Comparison of ENCODE assay signal across 17 cellular contexts in genomic region chr10:132253092-132253687, GRCh38. TPM values are rescaled to one million over a fixed set of nuclear protein-coding genes. Genes with fewer than 3 reads are reported as not detected.
DNase-seq lines count a peak whose midpoint lies in the region; ATAC-seq and TF ChIP-seq lines count a peak whose summit lies in the region.
"Had no signal": no experiment of that assay in that cellular context is flagged by ENCODE, and none has a peak within 500 bp of the region (broad histone marks: within the 10 kb centered on the region; RNA-seq: fewer than 3 reads in every experiment).

No MANE protein-coding gene starts in this region.

- no peak overlapping the region for H3K4me3 ChIP-seq in GM23338
- peak overlapping the region; percentile 69 for H3K4me3 ChIP-seq in HUES6 (ENCODE audit: low read depth, low read length)
- H3K4me3 ChIP-seq in smooth muscle cell = no peak overlapping the region
- H3K4me3 ChIP-seq: BLaER1 treated with 17β-estradiol and CSF1 and Interleukin-3, amounts not matched to agents 10 nM and 100 nM; K562 had no signal

- H3F3A ChIP-seq in GM23338 (replicated peaks; ENCODE audit: low read depth) (no peaks in the 10 kb centered on the region), smooth muscle cell (ENCODE audit: low read depth) (no peaks in the 10 kb centered on the region)

- H3K27me3 Mint-ChIP-seq in GM23338 (ENCODE audit: insufficient read depth, low read depth, poor library complexity) = peaks cover 7% of the 10 kb centered on the region
- no peaks in the 10 kb centered on the region for H3K27me3 Mint-ChIP-seq in effector memory CD8-positive, alpha-beta T cell

- peak overlapping the region; percentile 21; the same call in 1 of the 2 replicates for H3K27ac Mint-ChIP-seq in GM23338
- H3K27ac Mint-ChIP-seq in effector memory CD8-positive, alpha-beta T cell = peak overlapping the region; percentile 15 to 44
- H3K27ac Mint-ChIP-seq: CD8-positive, alpha-beta T cell had no signal

- no peaks in the 10 kb centered on the region for H3K9me3 Mint-ChIP-seq in GM23338
- no peaks in the 10 kb centered on the region for H3K9me3 Mint-ChIP-seq in effector memory CD8-positive, alpha-beta T cell
- H3K9me3 Mint-ChIP-seq: CD8-positive, alpha-beta T cell had no signal

- TF ChIP-seq CTCF in GM23338 (conservative IDR thresholded peaks at IDR 0.05; ENCODE audit: low read depth in 2 of 2) (no peak), smooth muscle cell (IDR thresholded peaks at IDR 0.05; ENCODE audit: borderline replicate concordance, insufficient read depth, poor library complexity, severe bottlenecking) (no peak)

- no peak overlapping the region for H3K27ac ChIP-seq in GM23338 (ENCODE audit: low read depth)
- H3K27ac ChIP-seq in HUES6 (ENCODE audit: low read depth, low read length) = no peak overlapping the region
- no peak overlapping the region for H3K27ac ChIP-seq in smooth muscle cell (ENCODE audit: low read depth)
- H3K27ac ChIP-seq: BLaER1 treated with 17β-estradiol and CSF1 and Interleukin-3, amounts not matched to agents 10 nM and 100 nM had no signal

- no peaks in the 10 kb centered on the region for H4K20me1 ChIP-seq in GM23338 (replicated peaks; ENCODE audit: insufficient read depth)
- H4K20me1 ChIP-seq in smooth muscle cell (ENCODE audit: low read depth) = no peaks in the 10 kb centered on the region

- H3K4me1 Mint-ChIP-seq in GM23338 = peaks cover 15% of the 10 kb centered on the region
- peaks cover 7 to 14% of the 10 kb centered on the region in 2 donors for H3K4me1 Mint-ChIP-seq in effector memory CD8-positive, alpha-beta T cell (ENCODE audit: low read depth in 2 of 2)

- peak; percentile 39 for DNase-seq in GM23338 (ENCODE audit: low spot score)
- DNase-seq in effector memory CD8-positive, alpha-beta T cell = no peak
- DNase-seq in iPS-NIHi7 (ENCODE audit: extremely low spot score) = peak; percentile 45
- DNase-seq in NOMO-1 treated with dmso at 0.1 percent for 144 hours (lab: John Stamatoyannopoulos, UW; ENCODE audit: unreplicated experiment) = no peak
- no peak for DNase-seq in smooth muscle cell (lab: John Stamatoyannopoulos, UW; ENCODE audit: unreplicated experiment)
- DNase-seq in SK-N-DZ (ENCODE audit: low spot score) = no peak
- DNase-seq: Calu3; CD8-positive, alpha-beta T cell; HCEC 1CT; NCI-H1092 treated with DMSO at 0.1 percent for 48 hours; NCI-H1694; NCI-H2081 treated with DMSO at 0.1 percent for 48 hours; NK-92 treated with Interleukin-12 subunit alpha and Interleukin-12 subunit beta, amount 100 ng/mL, for 24 hours had no signal

- H3K9ac ChIP-seq in HUES6 (ENCODE audit: low read length) (no peak overlapping the region), smooth muscle cell (ENCODE audit: low read depth) (no peak overlapping the region)
- H3K9ac ChIP-seq: BLaER1 treated with 17β-estradiol and CSF1 and Interleukin-3, amounts not matched to agents 10 nM and 100 nM had no signal

- no peaks in the 10 kb centered on the region for H3K79me2 ChIP-seq in GM23338 (replicated peaks; ENCODE audit: insufficient read depth)
- H3K79me2 ChIP-seq in smooth muscle cell (ENCODE audit: low read depth) = no peaks in the 10 kb centered on the region

- H3K9me3 ChIP-seq in HUES6 (ENCODE audit: control insufficient read depth, insufficient read depth, low read depth, low read length) = no peaks in the 10 kb centered on the region
- no peaks in the 10 kb centered on the region for H3K9me3 ChIP-seq in smooth muscle cell (replicated peaks; ENCODE audit: low read depth)
- H3K9me3 ChIP-seq: BLaER1 treated with 17β-estradiol and CSF1 and Interleukin-3, amounts not matched to agents 10 nM and 100 nM had no signal

- no peaks in the 10 kb centered on the region for H3K27me3 ChIP-seq in GM23338 (ENCODE audit: insufficient read depth)
- peaks cover 4% of the 10 kb centered on the region; the same call in 1 of the 2 replicates for H3K27me3 ChIP-seq in HUES6 (ENCODE audit: control insufficient read depth, insufficient read depth, low read length)
- no peaks in the 10 kb centered on the region for H3K27me3 ChIP-seq in smooth muscle cell (ENCODE audit: low read depth)

- H3K4me2 ChIP-seq in GM23338 (no peak overlapping the region), smooth muscle cell (no peak overlapping the region)
- H3K4me2 ChIP-seq: BLaER1 treated with 17β-estradiol and CSF1 and Interleukin-3, amounts not matched to agents 10 nM and 100 nM had no signal

- H3K4me3 Mint-ChIP-seq in GM23338 = peak overlapping the region; percentile 61
- no peak overlapping the region for H3K4me3 Mint-ChIP-seq in effector memory CD8-positive, alpha-beta T cell
- H3K4me3 Mint-ChIP-seq: CD8-positive, alpha-beta T cell had no signal

- H3K9me2 ChIP-seq in GM23338 (ENCODE audit: insufficient read depth) = no peaks in the 10 kb centered on the region

- no peaks in the 10 kb centered on the region for H3K36me3 Mint-ChIP-seq in GM23338 (ENCODE audit: low read depth)
- peaks cover 4% of the 10 kb centered on the region for H3K36me3 Mint-ChIP-seq in effector memory CD8-positive, alpha-beta T cell (ENCODE audit: insufficient read depth)
- H3K36me3 Mint-ChIP-seq: CD8-positive, alpha-beta T cell had no signal

- 48% methylated on average over 10 of the region's 19 CpGs for WGBS in smooth muscle cell (ENCODE audit: low lambda C conversion rate)

- H3K4me1 ChIP-seq in GM23338 (ENCODE audit: insufficient read depth) (no peaks in the 10 kb centered on the region), HUES6 (ENCODE audit: control insufficient read depth, insufficient read depth, low read length) (peaks cover 9% of the 10 kb centered on the region; the same call in 1 of the 2 replicates), smooth muscle cell (ENCODE audit: low read depth) (peaks cover 4% of the 10 kb centered on the region)

- peak; percentile 21 for ATAC-seq in GM23338
- ATAC-seq in effector memory CD8-positive, alpha-beta T cell (replicated peaks) = no peak
- ATAC-seq: CD8-positive, alpha-beta T cell; Right ventricle myocardium inferior had no signal

- no peaks in the 10 kb centered on the region for H3K36me3 ChIP-seq in GM23338 (ENCODE audit: insufficient read depth)
- H3K36me3 ChIP-seq in HUES6 (ENCODE audit: control insufficient read depth, insufficient read depth, low read length) = no peaks in the 10 kb centered on the region
- no peaks in the 10 kb centered on the region for H3K36me3 ChIP-seq in smooth muscle cell (ENCODE audit: low read depth)
- H3K36me3 ChIP-seq: BLaER1 treated with 17β-estradiol and CSF1 and Interleukin-3, amounts not matched to agents 10 nM and 100 nM had no signal

- H2AFZ ChIP-seq in GM23338 (no peak overlapping the region), smooth muscle cell (ENCODE audit: low read depth) (no peak overlapping the region)

TF ChIP-seq in GM23338, 12 proteins besides CTCF, POLR2A, EP300 and RAD21 (continues in another document):
- TF ChIP-seq EZH2phosphoT487 (IDR thresholded peaks at IDR 0.05; ENCODE audit: unreplicated experiment) (no peak), NANOG (IDR thresholded peaks at IDR 0.05; ENCODE audit: borderline replicate concordance) (no peak), POLR2AphosphoS5 (IDR thresholded peaks at IDR 0.05; ENCODE audit: low read depth) (no peak), CREB1 (CRISPR knock-in tag; IDR thresholded peaks at IDR 0.05; ENCODE audit: low read depth) (no peak), REST (IDR thresholded peaks at IDR 0.05; ENCODE audit: unreplicated experiment) (no peak), ETS1 (IDR thresholded peaks at IDR 0.05) (no peak)

RNA-seq across cellular contexts. Expression of gene STK32C, which starts 54.6 kb away (rescaled TPM):
- 8.0 and 10.2 TPM in 2 replicates for total RNA-seq in GM23338 (2014; rRNA removed; shearing (Covaris generic))
- polyA plus RNA-seq in GM23338 (2016; fragmentation: Nextera tagmentation; extraction: Ambion mirVana) = 20.5 and 24.1 TPM in 2 replicates
- 1.4 and 2.3 TPM in 2 replicates for total RNA-seq in smooth muscle cell
- 9.2 and 13.2 TPM in 2 replicates for polyA plus RNA-seq in smooth muscle cell
- 35.4 and 38.4 TPM in 2 replicates for polyA plus RNA-seq in SK-N-DZ (2014; cell fraction: cytosol; rRNA removed)
- 35.2 and 44.1 TPM in 2 replicates for polyA plus RNA-seq in SK-N-DZ (2014; cell fraction: nucleus; rRNA removed)

Comparison
In these comparisons a context has a peak if more than half of its experiments do, and no peak if none do; other contexts are left out.
1. DNase-seq: peak in GM23338 (single experiment) and iPS-NIHi7 (single experiment); none in effector memory CD8-positive, alpha-beta T cell (0 of 3), NOMO-1 treated with dmso at 0.1 percent for 144 hours (single experiment), smooth muscle cell (single experiment) and SK-N-DZ (single experiment).